Comparison of ENCODE assay signal across 32 cellular contexts in the genomic region with DNA sequence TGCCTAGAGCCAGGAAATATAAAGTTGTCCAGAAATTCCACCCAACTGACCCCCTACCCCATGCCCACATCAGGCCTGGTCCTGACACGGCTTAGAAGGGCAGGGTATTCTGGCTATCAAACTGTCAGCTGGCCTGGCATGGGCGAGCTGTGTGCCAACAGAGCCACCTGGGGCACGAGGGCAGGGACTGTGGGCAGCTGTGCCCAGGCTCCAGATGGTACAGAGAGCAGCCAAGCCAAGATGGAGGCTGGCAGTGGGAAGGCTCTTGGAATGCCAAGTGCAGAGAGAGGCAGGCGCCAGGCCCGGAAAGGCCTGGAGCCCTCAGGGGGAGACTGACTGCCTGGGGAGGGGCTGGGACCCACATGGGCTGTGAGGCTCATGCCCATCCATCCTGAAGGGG. TPM values are rescaled to one million over a fixed set of nuclear protein-coding genes. Genes with fewer than 3 reads are reported as not detected.
"Had no signal": no experiment of that assay in that cellular context is flagged by ENCODE, and none has a peak within 500 bp of the region (broad histone marks: within the 10 kb centered on the region; RNA-seq: fewer than 3 reads in every experiment).

No MANE protein-coding gene starts in this region.

- H3K9me3 ChIP-seq: ascending aorta, heart left ventricle, mucosa of descending colon, neutrophil, sigmoid colon, upper lobe of left lung, vagina had no signal

- DNase-seq: activated CD4-positive, alpha-beta memory T cell treated with anti-CD3 and anti-CD28 coated beads for 36 hours; activated CD4-positive, alpha-beta T cell treated with anti-CD3 and anti-CD28 coated beads, Interleukin-2, amount 10 ng/mL, durations not matched to agents 24 days and 14 days; activated CD4-positive, CD25-positive, alpha-beta regulatory T cell treated with anti-CD3 and anti-CD28 coated beads, Interleukin-2, amount 50 U/mL, for 72 hours; activated CD8-positive, alpha-beta memory T cell treated with anti-CD3 and anti-CD28 coated beads, Interleukin-2, amount 50 U/mL, for 4 hours; activated gamma-delta T cell; activated naive CD4-positive, alpha-beta T cell treated with anti-CD3 and anti-CD28 coated beads, Interleukin-2, amount 10 ng/mL, durations not matched to agents 7 days and 5 days; activated naive CD8-positive, alpha-beta T cell treated with anti-CD3 and anti-CD28 coated beads, Interleukin-2, amount 10 ng/mL, durations not matched to agents 7 days and 5 days; activated T-cell treated with anti-CD3 and anti-CD28 coated beads, Interleukin-2, amount 50 U/mL, for 1 hour; endodermal cell; foreskin fibroblast; immature natural killer cell; kidney; left colon; mesendoderm; mucosa of descending colon; sigmoid colon; stimulated activated CD4-positive, alpha-beta T cell treated with anti-CD3 and anti-CD28 coated beads, Interleukin-4, amount 100 ng/mL, for 4 hours; stimulated activated CD8-positive, alpha-beta memory T cell treated with anti-CD3 and anti-CD28 coated beads, Interleukin-4, amount 100 ng/mL, for 48 hours; stimulated activated naive CD8-positive, alpha-beta T cell treated with anti-CD3 and anti-CD28 coated beads, Interleukin-15, amount 100 ng/mL, for 72 hours; T-helper 2 cell; upper lobe of left lung had no signal

- H3K27me3 ChIP-seq: ascending aorta, heart left ventricle, neutrophil, sigmoid colon, upper lobe of left lung, vagina had no signal

- H3K4me3 ChIP-seq: ascending aorta, heart left ventricle, lung, mucosa of descending colon, sigmoid colon, upper lobe of left lung, vagina had no signal

- H3K27ac ChIP-seq: ascending aorta, neutrophil, sigmoid colon, upper lobe of left lung, vagina had no signal

- H3K4me1 ChIP-seq: ascending aorta, sigmoid colon had no signal

- ATAC-seq: esophagus mucosa; left colon; mucosa of descending colon; stimulated activated memory B cell treated with anti-CD40 and anti-IgM and Interleukin-4, amounts not matched to agents 10 μg/mL and 1 μg/mL and 100 μg/mL, for 72 hours; stimulated activated naive CD8-positive, alpha-beta T cell treated with anti-CD3 and anti-CD28 coated beads, Interleukin-15, amount 100 ng/mL, for 72 hours had no signal

- H3K36me3 ChIP-seq: ascending aorta, heart left ventricle, neutrophil, sigmoid colon, upper lobe of left lung, vagina had no signal

RNA-seq across cellular contexts. Expression of gene SEZ6, which starts 30.2 kb away (rescaled TPM):
- total RNA-seq: activated CD4-positive, alpha-beta memory T cell treated with anti-CD3 and anti-CD28 coated beads for 36 hours; activated CD4-positive, alpha-beta T cell treated with anti-CD3 and anti-CD28 coated beads, Interleukin-2, amount 10 ng/mL, durations not matched to agents 24 days and 14 days; activated CD8-positive, alpha-beta memory T cell treated with anti-CD3 and anti-CD28 coated beads for 36 hours; activated naive CD8-positive, alpha-beta T cell treated with anti-CD3 and anti-CD28 coated beads, Interleukin-2, amount 10 ng/mL, durations not matched to agents 7 days and 5 days; ascending aorta; esophagus mucosa; kidney; osteocyte; posterior vena cava; renal cortical epithelial cell; vagina had no signal
- polyA plus RNA-seq: heart left ventricle had no signal
